17 cellular contexts compared by ENCODE assay signal in genomic region chr17:27778193-27778592, GRCh38. TPM values are rescaled to one million over a fixed set of nuclear protein-coding genes. Genes with fewer than 3 reads are reported as not detected.
DNase-seq lines count a peak whose midpoint lies in the region; ATAC-seq and TF ChIP-seq lines count a peak whose summit lies in the region.
"Had no signal": no experiment of that assay in that cellular context is flagged by ENCODE, and none has a peak within 500 bp of the region (broad histone marks: within the 10 kb centered on the region; RNA-seq: fewer than 3 reads in every experiment).

No MANE protein-coding gene starts in this region.

- H3K4me1 Mint-ChIP-seq in MCF 10A (ENCODE audit: insufficient read depth, unreplicated experiment), result peaks cover 17% of the 10 kb centered on the region

- no peaks in the 10 kb centered on the region for H3K36me3 ChIP-seq in MG63

- TF ChIP-seq CTCF in MCF 10A (IDR thresholded peaks at IDR 0.05; ENCODE audit: unreplicated experiment), result no peak

- peak; percentile 40 for DNase-seq in DMS53 (lab: John Stamatoyannopoulos, UW)
- DNase-seq in MG63, result peak; percentile 47
- DNase-seq in MCF 10A (ENCODE audit: unreplicated experiment), result peak; percentile 41
- DNase-seq in myocyte (ENCODE audit: low read depth), result peak; percentile 15
- DNase-seq in anterior cingulate cortex (lab: John Stamatoyannopoulos, UW), result no peak
- DNase-seq: activated CD8-positive, alpha-beta memory T cell treated with anti-CD3 and anti-CD28 coated beads, Interleukin-2, amount 50 U/mL, for 48 hours; activated naive CD8-positive, alpha-beta T cell treated with anti-CD3 and anti-CD28 coated beads for 36 hours; dorsolateral prefrontal cortex; kidney glomerular epithelial cell; NCI-H187 treated with DMSO at 0.1 percent for 48 hours; stimulated activated CD4-positive, alpha-beta T cell treated with anti-CD3 and anti-CD28 coated beads, Interleukin-4, amount 100 ng/mL, for 4 hours; stimulated activated naive CD4-positive, alpha-beta T cell treated with Interleukin-2 at 50 U/mL for 16 hours; WERI-Rb-1 had no signal

- H3K27ac Mint-ChIP-seq in MCF 10A (ENCODE audit: low read depth, unreplicated experiment), result peak overlapping the region; percentile 47
- H3K27ac Mint-ChIP-seq: activated naive CD8-positive, alpha-beta T cell treated with anti-CD3 and anti-CD28 coated beads for 36 hours had no signal

- POLR2A ChIA-PET in MCF 10A (lab: Yijun Ruan, JAX), result no interaction called here

- intact Hi-C loops in MCF 10A (cut with micrococcal nuclease), result no loop called here

- no peaks in the 10 kb centered on the region for H3K27me3 ChIP-seq in MG63
- H3K27me3 ChIP-seq: dorsolateral prefrontal cortex had no signal

- BruUV-seq in MCF 10A (replicated peaks; lab: Mats Ljungman, UMichigan), result no TSS peak

- no peak overlapping the region for H3K4me3 Mint-ChIP-seq in MCF 10A (ENCODE audit: unreplicated experiment)
- H3K4me3 Mint-ChIP-seq: activated naive CD8-positive, alpha-beta T cell treated with anti-CD3 and anti-CD28 coated beads for 36 hours had no signal

- CTCF ChIA-PET in MCF 10A (lab: Yijun Ruan, JAX), result interaction anchor here (0.7 to 3.3 kb wide), 8 partner anchors 19 to 116 kb away, joined by 3 to 19 read pairs (median 3); no protein-coding TSS in a partner anchor

- no peaks in the 10 kb centered on the region for H3K9me3 ChIP-seq in MG63

- no peak overlapping the region for H3K4me3 ChIP-seq in MG63
- H3K4me3 ChIP-seq: dorsolateral prefrontal cortex, SK-N-MC had no signal

- no peak for ATAC-seq in HG02884 (IDR thresholded peaks at IDR 0.05; ENCODE audit: unreplicated experiment)
- no peak for ATAC-seq in GM21576 (IDR thresholded peaks at IDR 0.05; ENCODE audit: unreplicated experiment)
- no peak for ATAC-seq in HG02938 (IDR thresholded peaks at IDR 0.05; ENCODE audit: unreplicated experiment)

- no peaks in the 10 kb centered on the region for H3K27me3 Mint-ChIP-seq in MCF 10A (ENCODE audit: insufficient read depth, unreplicated experiment)
- H3K27me3 Mint-ChIP-seq: activated naive CD8-positive, alpha-beta T cell treated with anti-CD3 and anti-CD28 coated beads for 36 hours had no signal

- no peaks in the 10 kb centered on the region for H3K36me3 Mint-ChIP-seq in MCF 10A (ENCODE audit: insufficient read depth, unreplicated experiment)
- H3K36me3 Mint-ChIP-seq: activated naive CD8-positive, alpha-beta T cell treated with anti-CD3 and anti-CD28 coated beads for 36 hours had no signal

- no peaks in the 10 kb centered on the region for H3K9me3 Mint-ChIP-seq in MCF 10A (ENCODE audit: unreplicated experiment)
- H3K9me3 Mint-ChIP-seq: activated naive CD8-positive, alpha-beta T cell treated with anti-CD3 and anti-CD28 coated beads for 36 hours had no signal

RNA-seq across cellular contexts. Expression of gene NOS2, which starts 22.1 kb away (rescaled TPM):
- total RNA-seq in MG63 (2014; rRNA removed; shearing (Covaris generic); ENCODE audit: low replicate concordance), result not detected in 2 replicates
- total RNA-seq in MCF 10A (2022) (not detected in 2 replicates), myocyte (0.03 TPM in 1 of 2 replicates, not detected in the other)
- not detected for polyA plus RNA-seq in myocyte (2012)

Comparison
In these comparisons a context has a peak if more than half of its experiments do, and no peak if none do; other contexts are left out.
1. DNase-seq: peak in DMS53 (single experiment), MG63 (single experiment), MCF 10A (single experiment) and myocyte (single experiment); none in anterior cingulate cortex (0 of 58).